ENCODE assay signal across 8 cellular contexts in genomic region chr15:79896131-79896633, GRCh38. TPM values are rescaled to one million over a fixed set of nuclear protein-coding genes. Genes with fewer than 3 reads are reported as not detected.
DNase-seq lines count a peak whose midpoint lies in the region; ATAC-seq and TF ChIP-seq lines count a peak whose summit lies in the region.

No MANE protein-coding gene starts in this region.

- peak overlapping the region; percentile 87 for H3K4me2 ChIP-seq in KMS-11

- peaks cover 10% of the 10 kb centered on the region for H3K36me3 Mint-ChIP-seq in CD4-positive, CD25-positive, alpha-beta regulatory T cell

- H3K4me1 ChIP-seq in CD4-positive, CD25-positive, alpha-beta regulatory T cell (ENCODE audit: control insufficient read depth, insufficient read depth, low read length, poor library complexity, severe bottlenecking): peaks cover 16% of the 10 kb centered on the region
- H3K4me1 ChIP-seq in KMS-11 (ENCODE audit: low read depth, poor library complexity, severe bottlenecking) (peaks cover 16% of the 10 kb centered on the region), mucosa of rectum (ENCODE audit: control insufficient read depth in 2 of 2, insufficient read depth in 2 of 2, low read length in 2 of 2) (peaks cover 3 to 10% of the 10 kb centered on the region in 2 donors)

- no peak for TF ChIP-seq CTCF in KMS-11 (conservative IDR thresholded peaks at IDR 0.05; ENCODE audit: low read depth, low read length)

- 0 out of 2 replicates have a peak, but pooled peaks cover 6% of the 10 kb centered on the region for H3K79me2 ChIP-seq in KMS-11 (ENCODE audit: insufficient read depth, low read depth)

- no peak for DNase-seq in CD4-positive, CD25-positive, alpha-beta regulatory T cell
- DNase-seq in cerebellar cortex (ENCODE audit: low spot score) (peak; percentile 42), HuH-7.5 (ENCODE audit: low spot score) (no peak), NCI-H1694 treated with DMSO at 0.1 percent for 48 hours (lab: John Stamatoyannopoulos, UW) (no peak)

- H4K20me1 ChIP-seq in KMS-11 (ENCODE audit: insufficient read depth): no peaks in the 10 kb centered on the region

- H3K27ac Mint-ChIP-seq in CD4-positive, CD25-positive, alpha-beta regulatory T cell: peak overlapping the region; percentile 99 to 100 (median 99)

- H3K9ac ChIP-seq in KMS-11 (peak overlapping the region; percentile 90; the same call in 1 of the 2 replicates), mucosa of rectum (ENCODE audit: low read depth in 1 of 2, low read length in 2 of 2) (peak overlapping the region; percentile 83 to 93)

- peaks cover 18 to 43% (median 27%) of the 10 kb centered on the region in 4 donors for H3K4me1 Mint-ChIP-seq in CD4-positive, CD25-positive, alpha-beta regulatory T cell

- no peaks in the 10 kb centered on the region for H3K27me3 ChIP-seq in CD4-positive, CD25-positive, alpha-beta regulatory T cell (ENCODE audit: control insufficient read depth, insufficient read depth, low read length)
- no peaks in the 10 kb centered on the region for H3K27me3 ChIP-seq in KMS-11 (ENCODE audit: insufficient read depth, low read depth)
- H3K27me3 ChIP-seq in mucosa of rectum (ENCODE audit: control insufficient read depth in 2 of 2, insufficient read depth in 2 of 2, low read length in 2 of 2): no peaks in the 10 kb centered on the region

- H3K27ac ChIP-seq in CD4-positive, CD25-positive, alpha-beta regulatory T cell (ENCODE audit: insufficient read depth, low read length, poor library complexity, severe bottlenecking): peak overlapping the region; percentile 91
- H3K27ac ChIP-seq in KMS-11: peak overlapping the region; percentile 80
- peak overlapping the region; percentile 94 to 97 for H3K27ac ChIP-seq in mucosa of rectum (ENCODE audit: low read depth in 2 of 2, low read length in 2 of 2)

- peaks cover 4% of the 10 kb centered on the region for H3K27me3 Mint-ChIP-seq in CD4-positive, CD25-positive, alpha-beta regulatory T cell

- peak overlapping the region; percentile 94 to 100 (median 98) for H3K4me3 Mint-ChIP-seq in CD4-positive, CD25-positive, alpha-beta regulatory T cell

- peaks cover 0 to 4% (median 0%) of the 10 kb centered on the region in 7 donors for H3K9me3 Mint-ChIP-seq in CD4-positive, CD25-positive, alpha-beta regulatory T cell

- H3K36me3 ChIP-seq in CD4-positive, CD25-positive, alpha-beta regulatory T cell (ENCODE audit: control insufficient read depth, insufficient read depth, low read length): no peaks in the 10 kb centered on the region
- H3K36me3 ChIP-seq in KMS-11 (ENCODE audit: insufficient read depth) (no peaks in the 10 kb centered on the region), mucosa of rectum (ENCODE audit: control insufficient read depth in 2 of 2, insufficient read depth in 2 of 2, low read length in 2 of 2) (no peaks in the 10 kb centered on the region)

- peak overlapping the region; percentile 87 for H2AFZ ChIP-seq in KMS-11 (ENCODE audit: low read depth)

- H3K9me3 ChIP-seq in CD4-positive, CD25-positive, alpha-beta regulatory T cell (ENCODE audit: control insufficient read depth in 2 of 2, low read length in 2 of 2): no peaks in the 10 kb centered on the region
- H3K9me3 ChIP-seq in mucosa of rectum (ENCODE audit: control insufficient read depth in 2 of 2, low read length in 2 of 2): no peaks in the 10 kb centered on the region

- peak overlapping the region; percentile 93 for H3K4me3 ChIP-seq in CD4-positive, CD25-positive, alpha-beta regulatory T cell (ENCODE audit: low read depth, low read length)
- no peak overlapping the region for H3K4me3 ChIP-seq in KMS-11 (IDR thresholded peaks at IDR 0.05; ENCODE audit: insufficient read depth, low read depth, low read length)
- H3K4me3 ChIP-seq in mucosa of rectum (ENCODE audit: low read length in 2 of 2): peak overlapping the region; percentile 93 to 94

- peak; percentile 7 to 15 for ATAC-seq in CD4-positive, CD25-positive, alpha-beta regulatory T cell (ENCODE audit: low read depth in 2 of 2)
- peak; percentile 40 for ATAC-seq in GM19397 (IDR thresholded peaks at IDR 0.05; ENCODE audit: unreplicated experiment)
- no peak for ATAC-seq in GM19023 (IDR thresholded peaks at IDR 0.05; ENCODE audit: unreplicated experiment)

RNA-seq across cellular contexts. Expression of gene MTHFS, which starts 0.6 kb away (rescaled TPM):
- total RNA-seq in CD4-positive, CD25-positive, alpha-beta regulatory T cell: 12.6 TPM
- polyA plus RNA-seq in CD4-positive, CD25-positive, alpha-beta regulatory T cell: 10 to 100 TPM; 75.8 to 88.5 (median 81.9) TPM
